9 cellular contexts compared by ENCODE assay signal in the genomic region with DNA sequence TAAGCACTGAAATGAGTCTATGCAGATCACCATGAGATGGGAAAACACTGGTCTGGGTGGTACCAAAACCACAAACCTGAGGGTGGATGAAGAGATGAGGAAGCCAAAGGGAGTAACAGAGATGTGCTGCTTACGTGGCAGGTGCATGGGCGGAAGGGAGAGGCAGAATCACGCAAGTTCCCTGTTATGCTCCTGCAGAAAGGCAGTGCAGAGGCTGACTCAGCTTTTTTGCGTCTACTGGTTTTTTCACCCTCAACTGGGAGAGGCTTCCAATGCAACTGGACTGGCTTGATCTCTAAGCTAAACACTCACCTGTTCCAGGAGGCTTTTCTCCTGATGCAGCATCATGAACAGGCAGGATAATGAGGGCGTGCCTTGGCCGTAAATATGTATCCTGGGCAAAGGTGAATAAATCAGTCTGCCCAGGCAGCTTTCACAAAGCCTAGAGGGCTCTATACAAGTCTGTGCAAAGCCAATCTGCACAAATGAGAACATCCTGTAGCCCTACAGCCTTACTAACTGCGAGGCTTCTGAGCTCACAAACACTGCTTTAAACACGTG.
A peak's percentile ranks its signal among the peaks of the same experiment; 100 is the strongest.
DNase-seq lines count a peak whose midpoint lies in the region; ATAC-seq, FAIRE-seq and TF ChIP-seq lines count a peak whose summit lies in the region.
"Had no signal": no experiment of that assay in that cellular context is flagged by ENCODE, and none has a peak within 500 bp of the region (broad histone marks: within the 10 kb centered on the region; RNA-seq: fewer than 3 reads in every experiment).

No MANE protein-coding gene starts in this region.

- H4K8ac ChIP-seq in H1 (ENCODE audit: extremely low read depth, insufficient read depth, low read length): no peak overlapping the region

- POLR2A ChIA-PET in GM10248 (lab: Yijun Ruan, JAX) (no interaction called here), H1 (lab: Charles Lee; ENCODE audit: partially characterized antibody) (no interaction called here)

- no peak overlapping the region for H2BK12ac ChIP-seq in H1 (ENCODE audit: low read depth, low read length)

- H2BK20ac ChIP-seq in H1 (ENCODE audit: low read length): no peak overlapping the region

- TF ChIP-seq EP300 in H1 (IDR thresholded peaks at IDR 0.05; ENCODE audit: borderline replicate concordance in 1 of 2, low read depth in 2 of 2, low read length in 2 of 2): no peak

- peak; percentile 36 for ATAC-seq in HG02884 (IDR thresholded peaks at IDR 0.05; ENCODE audit: unreplicated experiment)
- peak; percentile 68 to 72 for ATAC-seq in activated CD4-positive, CD25-positive, alpha-beta regulatory T cell treated with anti-CD3 and anti-CD28 coated beads, Interleukin-2, amount 50 U/mL, for 24 hours
- peak; percentile 77 for ATAC-seq in stimulated activated effector memory CD8-positive, alpha-beta T cell treated with anti-CD3 and anti-CD28 coated beads, Interleukin-12 subunit alpha, Interleukin-12 subunit beta, amount 100 ng/mL, for 72 hours

- H3K27me3 ChIP-seq in H1 (replicated peaks in 1 of 4; ENCODE audit: control insufficient read depth in 3 of 4, extremely low read depth in 1 of 4, insufficient read depth in 3 of 4, low read length in 3 of 4): no peaks in the 10 kb centered on the region

- 0 out of 4 replicates have a peak, but pooled peaks cover 0 to 4% of the 10 kb centered on the region in 2 experiments for H3K79me2 ChIP-seq in H1 (ENCODE audit: control insufficient read depth in 1 of 2, insufficient read depth in 2 of 2, low read length in 2 of 2)

- H3K9ac ChIP-seq in H1 (replicated peaks in 1 of 4; ENCODE audit: extremely low read depth in 1 of 4, low read depth in 3 of 4, low read length in 3 of 4): no peak overlapping the region

- peaks cover 68% of the 10 kb centered on the region for H3K4me1 Mint-ChIP-seq in stimulated activated effector memory CD8-positive, alpha-beta T cell treated with anti-CD3 and anti-CD28 coated beads, Interleukin-12 subunit alpha, Interleukin-12 subunit beta, amount 100 ng/mL, for 72 hours
- peaks cover 39% of the 10 kb centered on the region for H3K4me1 Mint-ChIP-seq in nephron progenitor cell

- no peak overlapping the region for H2AK5ac ChIP-seq in H1 (ENCODE audit: low read depth, low read length)

- H3K23me2 ChIP-seq in H1 (ENCODE audit: low read depth, low read length): peaks cover 4% of the 10 kb centered on the region; the same call in 1 of the 2 replicates

- H2BK15ac ChIP-seq in H1 (ENCODE audit: low read length): no peak overlapping the region

- no peak overlapping the region for H2BK120ac ChIP-seq in H1 (replicated peaks; ENCODE audit: low read depth, low read length)

- no peak overlapping the region for H3K27ac ChIP-seq in H1 (ENCODE audit: low read depth, low read length)

- peak; percentile 24 for DNase-seq in GM10248 (ENCODE audit: extremely low spot score)
- no peak for DNase-seq in H1 (ENCODE audit: low read depth in 1 of 2, low spot score in 2 of 2)
- peak in 1 of 2 donors; percentile 5 for DNase-seq in stimulated activated effector memory CD8-positive, alpha-beta T cell treated with anti-CD3 and anti-CD28 coated beads, Interleukin-12 subunit alpha, Interleukin-12 subunit beta, amount 100 ng/mL, for 72 hours (ENCODE audit: low spot score in 2 of 2)
- no peak for DNase-seq in foreskin fibroblast
- no peak for DNase-seq in AML-193 (lab: John Stamatoyannopoulos, UW)
- DNase-seq in nephron progenitor cell: no peak

- H3K18ac ChIP-seq in H1 (ENCODE audit: extremely low read depth, low read length): no peak overlapping the region

- H3K4me1 ChIP-seq in H1 (replicated peaks in 1 of 4; ENCODE audit: control insufficient read depth in 3 of 4, insufficient read depth in 4 of 4, low read length in 3 of 4): peaks cover 0 to 5% (median 0%) of the 10 kb centered on the region in 4 experiments; a peak in 2 of 7 replicates

- peaks cover 6% of the 10 kb centered on the region for H3K36me3 Mint-ChIP-seq in stimulated activated effector memory CD8-positive, alpha-beta T cell treated with anti-CD3 and anti-CD28 coated beads, Interleukin-12 subunit alpha, Interleukin-12 subunit beta, amount 100 ng/mL, for 72 hours
- peaks cover 30% of the 10 kb centered on the region for H3K36me3 Mint-ChIP-seq in nephron progenitor cell (ENCODE audit: low read depth)

- H3K36me3 ChIP-seq in H1 (ENCODE audit: control insufficient read depth in 2 of 4, insufficient read depth in 4 of 4, low read length in 3 of 4): no peaks in the 10 kb centered on the region

- TF ChIP-seq CTCF in GM10248 (IDR thresholded peaks at IDR 0.05; ENCODE audit: control extremely low read depth, extremely low read depth, low read depth, missing control alignments) (no peak), H1 (IDR thresholded peaks at IDR 0.05; ENCODE audit: control extremely low read depth in 1 of 3, insufficient read depth in 1 of 3, low read depth in 1 of 3, low read length in 3 of 3) (no peak), foreskin fibroblast (IDR thresholded peaks at IDR 0.05; ENCODE audit: low read depth, low read length) (no peak), nephron progenitor cell (IDR thresholded peaks at IDR 0.05) (no peak)

- CTCF ChIA-PET in GM10248 (lab: Yijun Ruan, JAX) (interaction anchor here (0.9 to 8.7 kb wide), 4 partner anchors 18 to 29 kb away, joined by 3 to 66 read pairs (median 20); no protein-coding TSS in a partner anchor), H1 (lab: Charles Lee; ENCODE audit: partially characterized antibody) (interaction anchor here (0.7 to 2.0 kb wide), 5 partner anchors 20 to 49 kb away, joined by 3 to 7 read pairs (median 3); no protein-coding TSS in a partner anchor)

- peaks cover 2 to 3% of the 10 kb centered on the region in 2 experiments for H4K20me1 ChIP-seq in H1 (replicated peaks in 1 of 2; ENCODE audit: control insufficient read depth in 1 of 2, insufficient read depth in 2 of 2, low read length in 2 of 2)

- H3K4me2 ChIP-seq in H1 (ENCODE audit: insufficient read depth in 1 of 2, low read depth in 2 of 2, low read length in 2 of 2): no peak overlapping the region

- H3K23ac ChIP-seq in H1 (ENCODE audit: insufficient read length): no peak overlapping the region

- no peak for TF ChIP-seq POLR2A in H1 (IDR thresholded peaks at IDR 0.05; ENCODE audit: control extremely low read depth in 1 of 2, low read depth in 2 of 2, low read length in 2 of 2)

- H2AFZ ChIP-seq in H1 (ENCODE audit: low read length): no peak overlapping the region

- FAIRE-seq in H1 (lab: Jason Lieb, UNC): no peak

- H3K4me3 ChIP-seq in H1 (ENCODE audit: extremely low read depth in 1 of 4, insufficient read depth in 2 of 4, low read depth in 3 of 4, low read length in 4 of 4) (no peak overlapping the region), foreskin fibroblast (ENCODE audit: low read depth in 1 of 2, low read length in 2 of 2) (no peak overlapping the region)

- no peak overlapping the region for H4K5ac ChIP-seq in H1 (ENCODE audit: insufficient read length, low read depth, low read length)

- no peak for TF ChIP-seq RAD21 in H1 (IDR thresholded peaks at IDR 0.05 in 1 of 2, conservative IDR thresholded peaks at IDR 0.05 in 1 of 2; ENCODE audit: low read depth in 2 of 2, low read length in 2 of 2)

- H3K4me3 Mint-ChIP-seq in stimulated activated effector memory CD8-positive, alpha-beta T cell treated with anti-CD3 and anti-CD28 coated beads, Interleukin-12 subunit alpha, Interleukin-12 subunit beta, amount 100 ng/mL, for 72 hours: peak overlapping the region; percentile 17
- H3K4me3 Mint-ChIP-seq in nephron progenitor cell: no peak overlapping the region
- H3K4me3 Mint-ChIP-seq: brain had no signal

- no peak overlapping the region for H3K4ac ChIP-seq in H1 (replicated peaks; ENCODE audit: insufficient read length, low read depth, low read length)

- no peak overlapping the region for H3K56ac ChIP-seq in H1 (replicated peaks; ENCODE audit: insufficient read length, low read depth, low read length)

- no peak overlapping the region for H4K91ac ChIP-seq in H1 (replicated peaks; ENCODE audit: insufficient read length, low read length)

- 86% methylated on average over 8 of the region's 8 CpGs; no CpG with 5 or more reads in 1 of the 2 experiments for WGBS in H1 (ENCODE audit: extremely low coverage in 1 of 2, insufficient coverage in 1 of 2, insufficient read length in 1 of 2, insufficient replicate concordance in 2 of 2, low coverage in 1 of 2, low lambda C conversion rate in 2 of 2, missing lambda C conversion rate in 1 of 2), 2 experiments

- H3K14ac ChIP-seq in H1 (ENCODE audit: insufficient read length): no peak overlapping the region

- H3K27ac Mint-ChIP-seq in stimulated activated effector memory CD8-positive, alpha-beta T cell treated with anti-CD3 and anti-CD28 coated beads, Interleukin-12 subunit alpha, Interleukin-12 subunit beta, amount 100 ng/mL, for 72 hours: peak overlapping the region; percentile 81
- H3K27ac Mint-ChIP-seq in nephron progenitor cell: no peak overlapping the region
- H3K27ac Mint-ChIP-seq: brain had no signal

- H2BK5ac ChIP-seq in H1 (ENCODE audit: low read depth, low read length): no peak overlapping the region

- H3K79me1 ChIP-seq in H1 (ENCODE audit: low read depth, low read length): 0 out of 2 replicates have a peak, but pooled peaks cover 3% of the 10 kb centered on the region

- H3K9me3 Mint-ChIP-seq in stimulated activated effector memory CD8-positive, alpha-beta T cell treated with anti-CD3 and anti-CD28 coated beads, Interleukin-12 subunit alpha, Interleukin-12 subunit beta, amount 100 ng/mL, for 72 hours: no peaks in the 10 kb centered on the region
- H3K9me3 Mint-ChIP-seq in nephron progenitor cell: no peaks in the 10 kb centered on the region
- H3K9me3 Mint-ChIP-seq: brain had no signal

- no peaks in the 10 kb centered on the region for H3K9me3 ChIP-seq in H1 (ENCODE audit: insufficient read depth in 2 of 2, low read depth in 1 of 2, low read length in 1 of 2)

- H3K27me3 Mint-ChIP-seq in nephron progenitor cell (ENCODE audit: low read depth, poor library complexity): no peaks in the 10 kb centered on the region

TF ChIP-seq in H1, 55 proteins besides CTCF, POLR2A, EP300 and RAD21:
- TF ChIP-seq MAFK (IDR thresholded peaks at IDR 0.05; ENCODE audit: low read depth, low read length) (peak; percentile 60), JUN (IDR thresholded peaks at IDR 0.05; ENCODE audit: low read depth, low read length) (no peak)
